In the genomic region with DNA sequence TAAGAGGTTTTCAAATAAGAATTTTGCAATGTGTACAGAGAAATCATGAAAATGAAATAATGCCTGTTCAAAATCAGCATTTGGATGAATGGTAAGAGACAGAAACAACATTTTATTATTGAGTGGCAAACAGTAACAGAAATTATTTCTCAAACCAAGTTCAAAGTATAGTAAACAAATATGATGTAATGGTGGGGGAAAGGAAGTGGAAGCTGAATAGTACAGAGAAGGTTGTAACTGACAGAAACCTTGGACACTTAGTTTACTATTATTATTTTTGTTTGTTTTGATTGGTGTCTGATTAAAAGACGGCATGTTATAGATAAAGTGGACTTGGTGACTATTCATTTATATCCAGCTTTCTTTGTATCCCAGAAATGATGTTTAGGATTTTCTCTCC, we compare ENCODE assay signal across 7 cellular contexts.
"Had no signal": no experiment of that assay in that cellular context is flagged by ENCODE, and none has a peak within 500 bp of the region (broad histone marks: within the 10 kb centered on the region; RNA-seq: fewer than 3 reads in every experiment).

No MANE protein-coding gene starts in this region.

- FAIRE-seq: G401.6, GM12891, GM12892, GM18507, GM19239 had no signal

- DNase-seq: GDM1, GF-D8 had no signal
